In the genomic region with DNA sequence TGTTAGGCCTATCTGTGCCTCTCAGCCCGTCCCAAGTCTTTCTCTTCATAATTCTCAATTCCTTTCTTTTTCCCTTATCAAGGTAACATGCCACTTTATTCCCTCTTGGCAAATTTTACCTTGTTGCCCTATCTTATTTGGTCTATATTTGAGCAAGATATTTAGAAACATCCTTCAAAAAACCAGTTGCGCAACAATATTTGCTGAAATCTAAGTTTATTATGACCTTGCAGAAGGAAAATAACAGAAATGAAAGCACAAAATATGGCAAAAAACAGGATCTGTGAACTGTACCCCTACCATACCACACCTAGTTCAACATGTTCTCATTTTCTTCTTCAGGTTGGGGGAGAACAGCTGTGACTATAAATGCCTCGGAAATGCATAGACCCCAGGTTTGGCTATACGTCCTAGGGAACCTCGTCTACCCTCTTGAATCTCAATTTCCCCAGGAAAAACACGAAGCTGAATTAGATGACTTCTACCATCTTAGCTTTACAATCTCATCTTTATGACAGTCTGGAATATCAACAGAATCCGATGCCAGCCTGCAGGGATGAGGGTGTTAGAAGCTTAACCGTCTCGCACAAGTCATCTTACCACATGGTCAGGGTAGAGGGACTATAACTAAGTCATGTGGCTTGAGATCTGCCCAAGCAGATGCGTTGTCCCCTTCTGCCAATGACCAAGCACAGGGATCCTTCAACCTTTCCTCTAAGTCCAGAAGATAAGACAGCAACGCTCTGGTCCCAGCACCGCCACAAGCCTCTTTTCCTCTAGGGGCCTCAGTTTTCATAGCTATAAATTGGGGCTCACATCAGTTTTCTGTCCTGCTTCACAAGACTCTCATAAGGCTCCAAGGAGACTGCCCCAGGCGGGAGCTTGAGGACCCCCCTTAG, we compare ENCODE assay signal across 10 cellular contexts. TPM values are rescaled to one million over a fixed set of nuclear protein-coding genes. Genes with fewer than 3 reads are reported as not detected.
DNase-seq lines count a peak whose midpoint lies in the region; ATAC-seq and TF ChIP-seq lines count a peak whose summit lies in the region.
"Had no signal": no experiment of that assay in that cellular context is flagged by ENCODE, and none has a peak within 500 bp of the region (broad histone marks: within the 10 kb centered on the region; RNA-seq: fewer than 3 reads in every experiment).

No MANE protein-coding gene starts in this region.

- peak overlapping the region; percentile 98 for H3K4me3 Mint-ChIP-seq in activated T-helper 2 cell treated with anti-CD3 and anti-CD28 coated beads, Interferon-gamma antibody, Interleukin-2, Interleukin-4, amounts not matched to agents 10 μg/mL and 5 μg/mL and 100 μg/mL, durations not matched to agents 14 hours and 24 hours and 36 hours (ENCODE audit: low read depth)
- H3K4me3 Mint-ChIP-seq: GM23338 had no signal

- no peak overlapping the region for H3K56ac ChIP-seq in mesendoderm (ENCODE audit: low read length)

- H3K9me3 Mint-ChIP-seq in activated T-helper 2 cell treated with anti-CD3 and anti-CD28 coated beads, Interferon-gamma antibody, Interleukin-2, Interleukin-4, amounts not matched to agents 10 μg/mL and 5 μg/mL and 100 μg/mL, durations not matched to agents 14 hours and 24 hours and 36 hours: no peaks in the 10 kb centered on the region
- H3K9me3 Mint-ChIP-seq: GM23338 had no signal

- TF ChIP-seq POLR2A in heart left ventricle (IDR thresholded peaks at IDR 0.05): no peak

- no peaks in the 10 kb centered on the region for H3K79me2 ChIP-seq in mesendoderm (ENCODE audit: control insufficient read depth, insufficient read depth, low read length)

- intact Hi-C loops in heart left ventricle (cut with DNase I): loop anchor here in 2 of 10 donors (5.0 kb wide), 1 partner anchor 36 kb away; no protein-coding TSS in a partner anchor
- intact Hi-C loops in left cardiac atrium (cut with DNase I): no loop called here
- intact Hi-C loops in activated T-helper 2 cell treated with anti-CD3 and anti-CD28 coated beads, Interferon-gamma antibody, Interleukin-2, Interleukin-4, amounts not matched to agents 10 μg/mL and 5 μg/mL and 100 μg/mL, durations not matched to agents 14 hours and 24 hours and 36 hours (cut with micrococcal nuclease): loop anchor here (10.0 kb wide), 1 partner anchor 491 kb away; no protein-coding TSS in a partner anchor
- intact Hi-C loops in upper lobe of right lung (cut with DNase I): no loop called here

- no peak overlapping the region for H3K18ac ChIP-seq in mesendoderm (ENCODE audit: low read length)

- H3K27me3 Mint-ChIP-seq in activated T-helper 2 cell treated with anti-CD3 and anti-CD28 coated beads, Interferon-gamma antibody, Interleukin-2, Interleukin-4, amounts not matched to agents 10 μg/mL and 5 μg/mL and 100 μg/mL, durations not matched to agents 14 hours and 24 hours and 36 hours (ENCODE audit: low read depth): no peaks in the 10 kb centered on the region

- no peak overlapping the region for H4K8ac ChIP-seq in mesendoderm (ENCODE audit: low read depth, low read length)

- no peaks in the 10 kb centered on the region for H3K79me1 ChIP-seq in mesendoderm (ENCODE audit: low read length)

- peaks cover 68% of the 10 kb centered on the region for H3K4me1 Mint-ChIP-seq in activated T-helper 2 cell treated with anti-CD3 and anti-CD28 coated beads, Interferon-gamma antibody, Interleukin-2, Interleukin-4, amounts not matched to agents 10 μg/mL and 5 μg/mL and 100 μg/mL, durations not matched to agents 14 hours and 24 hours and 36 hours (ENCODE audit: low read depth)

- H2BK15ac ChIP-seq in mesendoderm (replicated peaks; ENCODE audit: low read depth): no peak overlapping the region

- DNase-seq in heart left ventricle (no peak), left cardiac atrium (no peak), upper lobe of right lung (no peak), mesendoderm (no peak)
- DNase-seq in activated T-helper 2 cell treated with anti-CD3 and anti-CD28 coated beads, Interferon-gamma antibody, Interleukin-2, Interleukin-4, amounts not matched to agents 10 μg/mL and 5 μg/mL and 100 μg/mL, durations not matched to agents 14 hours and 24 hours and 36 hours (ENCODE audit: low spot score): no peak
- DNase-seq in stimulated activated CD4-positive, alpha-beta T cell treated with anti-CD3 and anti-CD28 coated beads, Interleukin-2, amount 100 ng/mL, for 48 hours: no peak
- DNase-seq: SJCRH30 had no signal

- H2BK5ac ChIP-seq in mesendoderm (ENCODE audit: low read length): no peak overlapping the region

- no peak overlapping the region for H3K9ac ChIP-seq in mesendoderm (ENCODE audit: low read length)

- H3K27me3 ChIP-seq in heart left ventricle (no peaks in the 10 kb centered on the region), upper lobe of right lung (no peaks in the 10 kb centered on the region), mesendoderm (ENCODE audit: insufficient read depth, low read length, poor library complexity) (no peaks in the 10 kb centered on the region)
- H3K27me3 ChIP-seq: SJCRH30 had no signal

- no peak overlapping the region for H2AK5ac ChIP-seq in mesendoderm (ENCODE audit: low read length)

- no peak overlapping the region for H2BK120ac ChIP-seq in mesendoderm (ENCODE audit: low read depth, low read length)

- no peak overlapping the region for H3K4me2 ChIP-seq in mesendoderm (ENCODE audit: low read length)
- H3K4me2 ChIP-seq: GM23338 had no signal

- peak overlapping the region; percentile 87 for H3K27ac Mint-ChIP-seq in activated T-helper 2 cell treated with anti-CD3 and anti-CD28 coated beads, Interferon-gamma antibody, Interleukin-2, Interleukin-4, amounts not matched to agents 10 μg/mL and 5 μg/mL and 100 μg/mL, durations not matched to agents 14 hours and 24 hours and 36 hours
- H3K27ac Mint-ChIP-seq: GM23338 had no signal

- TF ChIP-seq CTCF in heart left ventricle (IDR thresholded peaks at IDR 0.05): no peak
- TF ChIP-seq CTCF in upper lobe of right lung (IDR thresholded peaks at IDR 0.05): no peak

- H3K36me3 ChIP-seq in heart left ventricle (peaks cover 0 to 43% (median 0%) of the 10 kb centered on the region in 9 donors), mesodermal cell (ENCODE audit: control insufficient read depth, insufficient read depth, low read length) (no peaks in the 10 kb centered on the region), upper lobe of right lung (peaks cover 18% of the 10 kb centered on the region), mesendoderm (ENCODE audit: control insufficient read depth, insufficient read depth, low read length) (no peaks in the 10 kb centered on the region)
- H3K36me3 ChIP-seq: SJCRH30 had no signal

- WGBS in heart left ventricle, 4 donors: 77 to 88% (median 83%) methylated on average over 13 of the region's 13 CpGs
- 84 to 95% methylated on average over 9 to 10 of the region's 13 CpGs for WGBS in mesodermal cell (ENCODE audit: insufficient coverage in 2 of 2), 2 experiments
- WGBS in mesendoderm (ENCODE audit: extremely low coverage, insufficient coverage, low lambda C conversion rate): no CpG with 5 or more reads among the region's 13 CpGs

- H3K4me3 ChIP-seq in heart left ventricle (peak overlapping the region in 11 of 12 donors; percentile 40 to 80 (median 58)), mesodermal cell (ENCODE audit: extremely low read depth, insufficient read depth, low read length, poor library complexity, severe bottlenecking) (peak overlapping the region; percentile 6), upper lobe of right lung (peak overlapping the region; percentile 66), mesendoderm (ENCODE audit: low read length) (no peak overlapping the region)
- H3K4me3 ChIP-seq: GM23338, SJCRH30 had no signal

- H3K23ac ChIP-seq in mesendoderm (ENCODE audit: low read length): no peak overlapping the region

- H3K9me3 ChIP-seq in heart left ventricle: no peaks in the 10 kb centered on the region
- no peaks in the 10 kb centered on the region for H3K9me3 ChIP-seq in mesodermal cell (ENCODE audit: control insufficient read depth, low read length)
- no peaks in the 10 kb centered on the region for H3K9me3 ChIP-seq in upper lobe of right lung
- H3K9me3 ChIP-seq: SJCRH30 had no signal

- peaks cover 64% of the 10 kb centered on the region for H3K36me3 Mint-ChIP-seq in activated T-helper 2 cell treated with anti-CD3 and anti-CD28 coated beads, Interferon-gamma antibody, Interleukin-2, Interleukin-4, amounts not matched to agents 10 μg/mL and 5 μg/mL and 100 μg/mL, durations not matched to agents 14 hours and 24 hours and 36 hours (ENCODE audit: low read depth)

- H3K4ac ChIP-seq in mesendoderm (ENCODE audit: low read depth, low read length): no peak overlapping the region

- peak overlapping the region in 6 of 12 donors; percentile 79 to 99 (median 86) for H3K27ac ChIP-seq in heart left ventricle
- no peak overlapping the region for H3K27ac ChIP-seq in mesodermal cell (ENCODE audit: low read depth, low read length, severe bottlenecking)
- peak overlapping the region; percentile 92 for H3K27ac ChIP-seq in upper lobe of right lung
- H3K27ac ChIP-seq in mesendoderm (ENCODE audit: low read depth, low read length): no peak overlapping the region
- H3K27ac ChIP-seq: SJCRH30 had no signal

- H4K5ac ChIP-seq in mesendoderm (ENCODE audit: low read length): no peak overlapping the region

- ATAC-seq in heart left ventricle (no peak), left cardiac atrium (no peak), upper lobe of right lung (peak; percentile 33), HG03025 (IDR thresholded peaks at IDR 0.05; ENCODE audit: low FRiP score, unreplicated experiment) (no peak)
- ATAC-seq: GM23338 had no signal

- H3K4me1 ChIP-seq in heart left ventricle (peaks cover 0 to 73% (median 0%) of the 10 kb centered on the region in 12 donors), mesodermal cell (ENCODE audit: control insufficient read depth, insufficient read depth, low read length, poor library complexity, severe bottlenecking) (peaks cover 9% of the 10 kb centered on the region), upper lobe of right lung (peaks cover 31% of the 10 kb centered on the region), mesendoderm (ENCODE audit: control insufficient read depth, low read depth, low read length) (peaks cover 2% of the 10 kb centered on the region)
- H3K4me1 ChIP-seq: SJCRH30 had no signal

RNA-seq across cellular contexts. Expression of a gene that starts 1.3 kb away (rescaled TPM):
- total RNA-seq in heart left ventricle: 10 to 100 TPM in 2 of 9 donors, 1 to 10 TPM in 7; 2.8 to 73.7 (median 6.1) TPM
- polyA plus RNA-seq in heart left ventricle: 1 to 10 TPM; 2.2 to 3.1 TPM
- total RNA-seq in left cardiac atrium: 10 to 100 TPM; 10.6 to 12.3 TPM
- 239 and 254 TPM in 2 replicates for total RNA-seq in activated T-helper 2 cell treated with anti-CD3 and anti-CD28 coated beads, Interferon-gamma antibody, Interleukin-2, Interleukin-4, amounts not matched to agents 10 μg/mL and 5 μg/mL and 100 μg/mL, durations not matched to agents 14 hours and 24 hours and 36 hours
- 8.5 TPM for polyA plus RNA-seq in mesodermal cell (2013, experiment 1 of 2)
- polyA plus RNA-seq in mesodermal cell (2013, experiment 2 of 2): 5.9 TPM
- total RNA-seq in upper lobe of right lung: 83.1 TPM
- 0.13 TPM for polyA plus RNA-seq in mesendoderm (2013, experiment 1 of 2)
- polyA plus RNA-seq in mesendoderm (2013, experiment 2 of 2): 0.10 TPM
- total RNA-seq: SJCRH30 had no signal
